ENCODE assay signal across 9 cellular contexts in the genomic region with DNA sequence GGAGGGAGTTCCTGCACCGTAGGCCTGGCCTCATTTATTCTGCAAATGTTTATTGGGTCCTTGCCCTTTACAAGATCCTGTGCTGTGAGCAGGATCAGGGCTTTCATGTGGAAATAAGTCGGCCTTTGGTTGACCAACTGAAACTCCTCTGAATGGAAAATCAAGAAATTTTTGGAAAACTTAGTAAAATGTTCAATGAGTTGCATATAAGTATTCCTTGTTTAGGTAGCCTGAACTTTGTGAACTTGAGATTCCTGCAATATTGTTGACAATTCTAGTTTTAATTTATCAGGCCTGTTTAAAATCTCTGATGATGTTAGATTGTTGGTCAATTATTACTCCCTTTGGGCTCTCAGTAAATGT. TPM values are rescaled to one million over a fixed set of nuclear protein-coding genes. Genes with fewer than 3 reads are reported as not detected.
DNase-seq lines count a peak whose midpoint lies in the region; TF ChIP-seq lines count a peak whose summit lies in the region.
"Had no signal": no experiment of that assay in that cellular context is flagged by ENCODE, and none has a peak within 500 bp of the region (broad histone marks: within the 10 kb centered on the region; RNA-seq: fewer than 3 reads in every experiment).

No MANE protein-coding gene starts in this region.

- POLR2A ChIA-PET in activated CD4-positive, alpha-beta memory T cell treated with anti-CD3 and anti-CD28 coated beads, Interleukin-2, amount 10 ng/mL, durations not matched to agents 7 days and 5 days (lab: Charles Lee) = interaction anchor here (1.3 to 2.5 kb wide), 7 partner anchors 14 to 1530 kb away, joined by 3 to 30 read pairs (median 9); a partner anchor contains a TSS

- H3K27ac Mint-ChIP-seq in H9 = peak overlapping the region; percentile 90 to 97 (median 97); a peak in 6 of 7 replicates
- H3K27ac Mint-ChIP-seq in activated CD4-positive, alpha-beta memory T cell treated with anti-CD3 and anti-CD28 coated beads, Interleukin-2, amount 10 ng/mL, durations not matched to agents 7 days and 5 days = peak overlapping the region; percentile 87

- no peak overlapping the region for H2AFZ ChIP-seq in H9 (ENCODE audit: low read length)
- H2AFZ ChIP-seq in hepatocyte = peak overlapping the region; percentile 29

- no peak overlapping the region for H2BK15ac ChIP-seq in H9 (ENCODE audit: low read depth, low read length)

- H3K4me3 Mint-ChIP-seq in H9 = peak overlapping the region; percentile 95 to 98
- peak overlapping the region; percentile 96 for H3K4me3 Mint-ChIP-seq in activated CD4-positive, alpha-beta memory T cell treated with anti-CD3 and anti-CD28 coated beads, Interleukin-2, amount 10 ng/mL, durations not matched to agents 7 days and 5 days

- no CpG with 5 or more reads among the region's 2 CpGs for WGBS in H9 (ENCODE audit: extremely low coverage, insufficient read length, low lambda C conversion rate)
- WGBS in hepatocyte (ENCODE audit: low lambda C conversion rate, missing lambda C conversion rate) = 2% methylated on average over 2 of the region's 2 CpGs

- H3K79me2 ChIP-seq in H9 (ENCODE audit: insufficient read depth, low read length) = peaks cover 31% of the 10 kb centered on the region
- peaks cover 55% of the 10 kb centered on the region for H3K79me2 ChIP-seq in hepatocyte

- no peaks in the 10 kb centered on the region for H3K36me3 ChIP-seq in hepatocyte (replicated peaks; ENCODE audit: insufficient read depth, low read depth)
- H3K36me3 ChIP-seq in skeletal muscle satellite cell (ENCODE audit: insufficient read depth, low read length) = peaks cover 22% of the 10 kb centered on the region

- no peak overlapping the region for H2BK12ac ChIP-seq in H9 (ENCODE audit: insufficient read length, low read depth, low read length)

- H3K27ac ChIP-seq in H9 (ENCODE audit: insufficient read length, low read depth, low read length) (no peak overlapping the region), hepatocyte (peak overlapping the region; percentile 89)

- H3K4me1 ChIP-seq in H9 (ENCODE audit: insufficient read depth, low read length) = no peaks in the 10 kb centered on the region
- H3K4me1 ChIP-seq in hepatocyte (ENCODE audit: insufficient read depth) = peaks cover 26% of the 10 kb centered on the region
- peaks cover 23% of the 10 kb centered on the region for H3K4me1 ChIP-seq in skeletal muscle satellite cell (ENCODE audit: control insufficient read depth, insufficient read depth, low read length)

- no peaks in the 10 kb centered on the region for H4K20me1 ChIP-seq in H9 (ENCODE audit: control insufficient read depth, insufficient read depth, insufficient read length)
- H4K20me1 ChIP-seq in hepatocyte (ENCODE audit: insufficient read depth, poor library complexity, severe bottlenecking) = peaks cover 53% of the 10 kb centered on the region

- no peak overlapping the region for H3K23ac ChIP-seq in H9 (ENCODE audit: insufficient read length, low read depth, low read length)

- H3K23me2 ChIP-seq in H9 (ENCODE audit: insufficient read length, low read depth, low read length, poor library complexity, severe bottlenecking) = no peaks in the 10 kb centered on the region

- H3K9me2 ChIP-seq in hepatocyte (replicated peaks; ENCODE audit: insufficient read depth) = no peaks in the 10 kb centered on the region

- CTCF ChIA-PET in activated CD4-positive, alpha-beta memory T cell treated with anti-CD3 and anti-CD28 coated beads, Interleukin-2, amount 10 ng/mL, durations not matched to agents 7 days and 5 days (lab: Charles Lee) = interaction anchor here (0.9 to 1.0 kb wide), 2 partner anchors 20 to 62 kb away, joined by 3 to 6 read pairs; no protein-coding TSS in a partner anchor

- no peak overlapping the region; the same call in 1 of the 2 replicates for H3K14ac ChIP-seq in H9 (ENCODE audit: insufficient read depth, low read length)

- H2BK120ac ChIP-seq in H9 (ENCODE audit: low read depth, low read length, poor library complexity, severe bottlenecking) = no peak overlapping the region

- H3K18ac ChIP-seq in H9 (ENCODE audit: insufficient read length, low read depth, low read length) = no peak overlapping the region

- H3K4ac ChIP-seq in H9 (ENCODE audit: low read depth, low read length) = no peak overlapping the region

- H3K9me3 Mint-ChIP-seq in H9 = no peaks in the 10 kb centered on the region
- no peaks in the 10 kb centered on the region for H3K9me3 Mint-ChIP-seq in activated CD4-positive, alpha-beta memory T cell treated with anti-CD3 and anti-CD28 coated beads, Interleukin-2, amount 10 ng/mL, durations not matched to agents 7 days and 5 days

- peaks cover 11 to 18% of the 10 kb centered on the region in 2 experiments for H3K4me1 Mint-ChIP-seq in H9
- peaks cover 49% of the 10 kb centered on the region for H3K4me1 Mint-ChIP-seq in activated CD4-positive, alpha-beta memory T cell treated with anti-CD3 and anti-CD28 coated beads, Interleukin-2, amount 10 ng/mL, durations not matched to agents 7 days and 5 days

- no peaks in the 10 kb centered on the region for H3K27me3 Mint-ChIP-seq in H9 (ENCODE audit: low read depth)
- no peaks in the 10 kb centered on the region for H3K27me3 Mint-ChIP-seq in activated CD4-positive, alpha-beta memory T cell treated with anti-CD3 and anti-CD28 coated beads, Interleukin-2, amount 10 ng/mL, durations not matched to agents 7 days and 5 days

- TF ChIP-seq POLR2A in erythroblast (IDR thresholded peaks at IDR 0.05; ENCODE audit: low read length) = no peak

- no peak overlapping the region for H4K91ac ChIP-seq in H9 (ENCODE audit: insufficient read length, low read depth, low read length)

- H3K79me1 ChIP-seq in H9 (ENCODE audit: insufficient read depth, low read depth, low read length, poor library complexity, severe bottlenecking) = no peaks in the 10 kb centered on the region

- H3K4me3 ChIP-seq in hepatocyte (peak overlapping the region; percentile 43), skeletal muscle satellite cell (ENCODE audit: low read length) (peak overlapping the region; percentile 97)

- no peak overlapping the region for H2AK5ac ChIP-seq in H9 (ENCODE audit: insufficient read length, low read length)

- H2BK20ac ChIP-seq in H9 (ENCODE audit: low read depth, low read length, poor library complexity, severe bottlenecking) = no peak overlapping the region

- no peak overlapping the region for H4K8ac ChIP-seq in H9 (replicated peaks; ENCODE audit: insufficient read length, low read depth, low read length)

- H3K27me3 ChIP-seq in H9 (ENCODE audit: insufficient read depth, low read length) (no peaks in the 10 kb centered on the region), hepatocyte (no peaks in the 10 kb centered on the region), skeletal muscle satellite cell (ENCODE audit: control insufficient read depth, insufficient read depth, low read length) (no peaks in the 10 kb centered on the region)

- DNase-seq in H9 = no peak
- DNase-seq in activated CD4-positive, alpha-beta memory T cell treated with anti-CD3 and anti-CD28 coated beads, Interleukin-2, amount 10 ng/mL, durations not matched to agents 7 days and 5 days = no peak
- DNase-seq in hepatocyte (ENCODE audit: low spot score) = no peak
- no peak for DNase-seq in medulla oblongata (ENCODE audit: extremely low spot score)
- DNase-seq in erythroblast (lab: John Stamatoyannopoulos, UW) = no peak
- DNase-seq in SIG-M5 treated with dmso at 0.1 percent for 504 hours (lab: John Stamatoyannopoulos, UW; ENCODE audit: unreplicated experiment) = no peak
- DNase-seq in stimulated activated CD4-positive, alpha-beta T cell treated with anti-CD3 and anti-CD28 coated beads, Interleukin-4, amount 100 ng/mL, for 24 hours = no peak

- no peak overlapping the region for H4K5ac ChIP-seq in H9 (ENCODE audit: insufficient read length, low read depth, low read length)

- no peak overlapping the region for H3T11ph ChIP-seq in H9 (ENCODE audit: low read length)

- peaks cover 18 to 47% (median 36%) of the 10 kb centered on the region in 3 experiments for H3K36me3 Mint-ChIP-seq in H9 (ENCODE audit: insufficient read depth in 1 of 3, low read depth in 3 of 3)
- H3K36me3 Mint-ChIP-seq in activated CD4-positive, alpha-beta memory T cell treated with anti-CD3 and anti-CD28 coated beads, Interleukin-2, amount 10 ng/mL, durations not matched to agents 7 days and 5 days (ENCODE audit: low read depth) = peaks cover 58% of the 10 kb centered on the region

- TF ChIP-seq CTCF in H9 (conservative IDR thresholded peaks at IDR 0.05) (no peak), hepatocyte (IDR thresholded peaks at IDR 0.05; ENCODE audit: poor library complexity) (no peak)

- no peak overlapping the region for H2BK5ac ChIP-seq in H9 (ENCODE audit: insufficient read length, low read length)

- H3K9me3 ChIP-seq in H9 (ENCODE audit: control insufficient read depth, low read depth, low read length) (no peaks in the 10 kb centered on the region), hepatocyte (ENCODE audit: low read depth) (no peaks in the 10 kb centered on the region), skeletal muscle satellite cell (replicated peaks; ENCODE audit: low read length) (no peaks in the 10 kb centered on the region)

- H3K4me2 ChIP-seq in H9 (ENCODE audit: insufficient read depth, insufficient read length, low read length) (peak overlapping the region; percentile 94), hepatocyte (peak overlapping the region; percentile 94), skeletal muscle satellite cell (ENCODE audit: low read length) (peak overlapping the region; percentile 96)

- H3K9ac ChIP-seq in H9 (ENCODE audit: extremely low read depth, insufficient read length, low read length) (peak overlapping the region; percentile 92), skeletal muscle satellite cell (ENCODE audit: low read depth, low read length) (peak overlapping the region; percentile 89)

- H3K56ac ChIP-seq in H9 (ENCODE audit: insufficient read length, low read depth, low read length) = no peak overlapping the region

RNA-seq across cellular contexts. Expression of a gene that starts 1.1 kb away (rescaled TPM):
- total RNA-seq in H9 (2021) = 50.8 and 51.1 TPM in 2 replicates
- 10 to 100 TPM; 33.3 to 35.2 TPM for total RNA-seq in activated CD4-positive, alpha-beta memory T cell treated with anti-CD3 and anti-CD28 coated beads, Interleukin-2, amount 10 ng/mL, durations not matched to agents 7 days and 5 days
- 14.2 and 15.9 TPM in 2 replicates for total RNA-seq in hepatocyte
- polyA plus RNA-seq in hepatocyte = 7.5 and 8.8 TPM in 2 replicates
- 5.8 and 6.6 TPM in 2 replicates for total RNA-seq in skeletal muscle satellite cell (2012; rRNA removed)

RNA-seq across cellular contexts. Expression of a gene that starts 35.0 kb away (rescaled TPM):
- 518 and 538 TPM in 2 replicates for total RNA-seq in H9 (2021)
- 100 to 1,000 TPM; 418 to 428 TPM for total RNA-seq in activated CD4-positive, alpha-beta memory T cell treated with anti-CD3 and anti-CD28 coated beads, Interleukin-2, amount 10 ng/mL, durations not matched to agents 7 days and 5 days
- total RNA-seq in hepatocyte = 701 and 705 TPM in 2 replicates
- 329 and 369 TPM in 2 replicates for polyA plus RNA-seq in hepatocyte
- 571 and 642 TPM in 2 replicates for total RNA-seq in skeletal muscle satellite cell (2012; rRNA removed)

RNA-seq across cellular contexts. Expression of a gene that starts 52.9 kb away (rescaled TPM):
- total RNA-seq in H9 (2021) (0.50 and 1.6 TPM in 2 replicates), hepatocyte (not detected in 2 replicates)
- total RNA-seq in activated CD4-positive, alpha-beta memory T cell treated with anti-CD3 and anti-CD28 coated beads, Interleukin-2, amount 10 ng/mL, durations not matched to agents 7 days and 5 days = under 1 TPM in 1 of 2 experiments, not detected in 1; 0.68 TPM
- not detected in 2 replicates for polyA plus RNA-seq in hepatocyte
- total RNA-seq in skeletal muscle satellite cell (2012; rRNA removed) = not detected in 2 replicates
- total RNA-seq: H4 had no signal
